ENCODE assay signal across 29 cellular contexts in genomic region chr12:22008196-22008595, GRCh38.
DNase-seq lines count a peak whose midpoint lies in the region; ATAC-seq and FAIRE-seq lines count a peak whose summit lies in the region.
"Had no signal": no experiment of that assay in that cellular context is flagged by ENCODE, and none has a peak within 500 bp of the region (broad histone marks: within the 10 kb centered on the region; RNA-seq: fewer than 3 reads in every experiment).

No MANE protein-coding gene starts in this region.

- no peak overlapping the region for H3K27ac Mint-ChIP-seq in stimulated activated effector memory CD8-positive, alpha-beta T cell treated with anti-CD3 and anti-CD28 coated beads, Interleukin-12 subunit alpha, Interleukin-12 subunit beta, amount 100 ng/mL, for 72 hours
- H3K27ac Mint-ChIP-seq: B cell; CD14-positive monocyte; CD4-positive, alpha-beta memory T cell; CD4-positive, alpha-beta T cell; CD4-positive, CD25-positive, alpha-beta regulatory T cell; CD8-positive, alpha-beta memory T cell; CD8-positive, alpha-beta T cell had no signal

- no peaks in the 10 kb centered on the region for H3K4me1 Mint-ChIP-seq in stimulated activated effector memory CD8-positive, alpha-beta T cell treated with anti-CD3 and anti-CD28 coated beads, Interleukin-12 subunit alpha, Interleukin-12 subunit beta, amount 100 ng/mL, for 72 hours
- H3K4me1 Mint-ChIP-seq: B cell; CD14-positive monocyte; CD4-positive, alpha-beta memory T cell; CD4-positive, CD25-positive, alpha-beta regulatory T cell; CD8-positive, alpha-beta memory T cell had no signal

- no peaks in the 10 kb centered on the region for H3K36me3 Mint-ChIP-seq in stimulated activated effector memory CD8-positive, alpha-beta T cell treated with anti-CD3 and anti-CD28 coated beads, Interleukin-12 subunit alpha, Interleukin-12 subunit beta, amount 100 ng/mL, for 72 hours
- H3K36me3 Mint-ChIP-seq: CD14-positive monocyte; CD4-positive, CD25-positive, alpha-beta regulatory T cell; CD8-positive, alpha-beta memory T cell; CD8-positive, alpha-beta T cell had no signal

- no peaks in the 10 kb centered on the region for H3K9me3 Mint-ChIP-seq in stimulated activated effector memory CD8-positive, alpha-beta T cell treated with anti-CD3 and anti-CD28 coated beads, Interleukin-12 subunit alpha, Interleukin-12 subunit beta, amount 100 ng/mL, for 72 hours
- H3K9me3 Mint-ChIP-seq: CD4-positive, alpha-beta T cell; CD8-positive, alpha-beta T cell had no signal

- peak; percentile 28 for ATAC-seq in stimulated activated effector memory CD8-positive, alpha-beta T cell treated with anti-CD3 and anti-CD28 coated beads, Interleukin-12 subunit alpha, Interleukin-12 subunit beta, amount 100 ng/mL, for 72 hours
- ATAC-seq: A549; CD8-positive, alpha-beta T cell had no signal

- H3K4me3 Mint-ChIP-seq in stimulated activated effector memory CD8-positive, alpha-beta T cell treated with anti-CD3 and anti-CD28 coated beads, Interleukin-12 subunit alpha, Interleukin-12 subunit beta, amount 100 ng/mL, for 72 hours, result no peak overlapping the region
- H3K4me3 Mint-ChIP-seq: B cell; CD14-positive monocyte; CD4-positive, alpha-beta memory T cell; CD4-positive, alpha-beta T cell; CD4-positive, CD25-positive, alpha-beta regulatory T cell; CD8-positive, alpha-beta memory T cell; CD8-positive, alpha-beta T cell had no signal

- peak; percentile 35 for FAIRE-seq in GM19239 (lab: Jason Lieb, UNC)
- FAIRE-seq: A204.1, A549, D721Med had no signal

- DNase-seq in GM19239 (ENCODE audit: insufficient read length, low spot score) (no peak), NCI-H187 (lab: John Stamatoyannopoulos, UW) (no peak), GOT3 (lab: John Stamatoyannopoulos, UW) (no peak)
- no peak for DNase-seq in stimulated activated effector memory CD8-positive, alpha-beta T cell treated with anti-CD3 and anti-CD28 coated beads, Interleukin-12 subunit alpha, Interleukin-12 subunit beta, amount 100 ng/mL, for 72 hours (ENCODE audit: low spot score in 2 of 2)
- DNase-seq: 8988T; ACHN; AML-193; BE2C; C1 segment of cervical spinal cord; Caco-2; Calu3; CD4-positive, alpha-beta memory T cell; CD4-positive, alpha-beta T cell; CD4-positive, CD25-positive, alpha-beta regulatory T cell; CD8-positive, alpha-beta memory T cell; CD8-positive, alpha-beta T cell; COR-L47; DMS 273 treated with DMSO at 0.1 percent for 48 hours; DMS153; DMS53; DMS79; DMS79 treated with DMSO at 0.1 percent for 48 hours; DND-41; EL had no signal
